In the genomic region with DNA sequence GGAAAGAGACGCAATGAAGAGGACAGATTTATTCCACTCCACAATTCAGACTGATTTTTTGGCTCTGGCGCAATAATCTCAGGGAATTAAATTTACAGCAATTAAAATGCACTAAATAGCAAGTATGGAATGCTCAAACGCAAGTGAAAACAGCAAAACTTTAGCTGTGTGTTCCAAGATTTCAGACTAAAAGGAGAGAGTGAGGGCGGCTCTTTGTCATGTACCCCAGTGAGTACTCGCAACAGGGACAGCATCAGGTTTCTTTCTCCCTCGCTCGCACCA, we compare ENCODE assay signal across 1 cellular context.
A peak's percentile ranks its signal among the peaks of the same experiment; 100 is the strongest.
TF ChIP-seq lines count a peak whose summit lies in the region.

No MANE protein-coding gene starts in this region.

TF ChIP-seq in HepG2, 621 proteins besides CTCF, POLR2A, EP300 and RAD21 (continued from another document):
- TF ChIP-seq, protein P1, sequence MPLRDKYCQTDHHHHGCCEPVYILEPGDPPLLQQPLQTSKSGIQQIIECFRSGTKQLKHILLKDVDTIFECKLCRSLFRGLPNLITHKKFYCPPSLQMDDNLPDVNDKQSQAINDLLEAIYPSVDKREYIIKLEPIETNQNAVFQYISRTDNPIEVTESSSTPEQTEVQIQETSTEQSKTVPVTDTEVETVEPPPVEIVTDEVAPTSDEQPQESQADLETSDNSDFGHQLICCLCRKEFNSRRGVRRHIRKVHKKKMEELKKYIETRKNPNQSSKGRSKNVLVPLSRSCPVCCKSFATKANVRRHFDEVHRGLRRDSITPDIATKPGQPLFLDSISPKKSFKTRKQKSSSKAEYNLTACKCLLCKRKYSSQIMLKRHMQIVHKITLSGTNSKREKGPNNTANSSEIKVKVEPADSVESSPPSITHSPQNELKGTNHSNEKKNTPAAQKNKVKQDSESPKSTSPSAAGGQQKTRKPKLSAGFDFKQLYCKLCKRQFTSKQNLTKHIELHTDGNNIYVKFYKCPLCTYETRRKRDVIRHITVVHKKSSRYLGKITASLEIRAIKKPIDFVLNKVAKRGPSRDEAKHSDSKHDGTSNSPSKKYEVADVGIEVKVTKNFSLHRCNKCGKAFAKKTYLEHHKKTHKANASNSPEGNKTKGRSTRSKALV (CRISPR knock-in tag; IDR thresholded peaks at IDR 0.05): peak; percentile 2; the same call in 1 of the 2 replicates
- TF ChIP-seq NR2F1 (CRISPR knock-in tag; IDR thresholded peaks at IDR 0.05) (0 out of 4 replicates have a peak, but pooled peaks of 1 of the 2 experiments have one; percentile 1), CREB1 (IDR thresholded peaks at IDR 0.05) (no peak), CREB1 (CRISPR knock-in tag; IDR thresholded peaks at IDR 0.05) (peak; percentile 45; the same call in 1 of the 2 replicates), TEAD2 (CRISPR knock-in tag; IDR thresholded peaks at IDR 0.05) (no peak)
